1 cellular context compared by ENCODE assay signal in genomic region chr3:71578045-71578730, GRCh38.
TF ChIP-seq lines count a peak whose summit lies in the region.

No MANE protein-coding gene starts in this region.

TF ChIP-seq in HepG2, 621 proteins besides CTCF, POLR2A, EP300 and RAD21:
- TF ChIP-seq SP4 (CRISPR knock-in tag; IDR thresholded peaks at IDR 0.05) (no peak), RBFOX2 (IDR thresholded peaks at IDR 0.05; ENCODE audit: low read depth, low read length) (0 out of 2 replicates have a peak, but pooled peaks have one; percentile 37), ARID5B (CRISPR knock-in tag; IDR thresholded peaks at IDR 0.05) (0 out of 2 replicates have a peak, but pooled peaks have one; percentile 10)
TF ChIP-seq in HepG2: peak in this region for 2.
